ENCODE assay signal across 8 cellular contexts in genomic region chr19:11598103-11598483, GRCh38. TPM values are rescaled to one million over a fixed set of nuclear protein-coding genes. Genes with fewer than 3 reads are reported as not detected.
DNase-seq lines count a peak whose midpoint lies in the region; TF ChIP-seq lines count a peak whose summit lies in the region.

No MANE protein-coding gene starts in this region.

- DNase-seq in activated CD4-positive, alpha-beta memory T cell treated with anti-CD3 and anti-CD28 coated beads, Interleukin-2, amount 10 ng/mL, durations not matched to agents 7 days and 5 days = no peak
- DNase-seq in iPS DF 6.9 (ENCODE audit: low read depth, low spot score) (no peak), spleen (no peak), SKM-1 treated with dmso at 0.1 percent for 144 hours (lab: John Stamatoyannopoulos, UW; ENCODE audit: unreplicated experiment) (no peak), SK-N-DZ (ENCODE audit: low spot score) (no peak), islet precursor cell (no peak), RKO (ENCODE audit: low spot score) (no peak)

- CTCF ChIA-PET in HEK293 (lab: Yijun Ruan, JAX) = interaction anchor here (0.6 to 0.7 kb wide), 2 partner anchors 289 to 504 kb away, joined by 3 to 4 read pairs; no protein-coding TSS in a partner anchor
- CTCF ChIA-PET in activated CD4-positive, alpha-beta memory T cell treated with anti-CD3 and anti-CD28 coated beads, Interleukin-2, amount 10 ng/mL, durations not matched to agents 7 days and 5 days (lab: Charles Lee) = interaction anchor here (0.8 kb wide), 1 partner anchor 116 kb away, joined by 3 read pairs; no protein-coding TSS in a partner anchor

- POLR2A ChIA-PET in HEK293 (lab: Yijun Ruan, JAX) = interaction anchor here (0.8 to 1.2 kb wide), 2 partner anchors 13 to 42 kb away, joined by 3 to 4 read pairs; no protein-coding TSS in a partner anchor
- POLR2A ChIA-PET in activated CD4-positive, alpha-beta memory T cell treated with anti-CD3 and anti-CD28 coated beads, Interleukin-2, amount 10 ng/mL, durations not matched to agents 7 days and 5 days (lab: Charles Lee) = interaction anchor here (0.6 to 1.5 kb wide), 8 partner anchors 8 to 169 kb away, joined by 3 to 6 read pairs (median 4); partner anchors contain the start of genes ECSIT, ELOF1 and ZNF441

- H3K4me1 ChIP-seq in HEK293 (ENCODE audit: control insufficient read depth, insufficient read depth, low read length) (no peaks in the 10 kb centered on the region), iPS DF 6.9 (ENCODE audit: control insufficient read depth, insufficient read depth, low read length) (0 out of 2 replicates have a peak, but pooled peaks cover 1% of the 10 kb centered on the region), spleen (peaks cover 9 to 48% (median 18%) of the 10 kb centered on the region in 6 donors)

- H3K9me3 Mint-ChIP-seq in activated CD4-positive, alpha-beta memory T cell treated with anti-CD3 and anti-CD28 coated beads, Interleukin-2, amount 10 ng/mL, durations not matched to agents 7 days and 5 days = peaks cover 11% of the 10 kb centered on the region

- peaks cover 10 to 16% of the 10 kb centered on the region in 2 experiments; a peak in 2 of 3 replicates for H3K36me3 ChIP-seq in HEK293 (ENCODE audit: control insufficient read depth in 2 of 2, insufficient read depth in 1 of 2, low read length in 2 of 2)
- no peaks in the 10 kb centered on the region for H3K36me3 ChIP-seq in iPS DF 6.9 (ENCODE audit: control insufficient read depth, insufficient read depth, low read length)
- no peaks in the 10 kb centered on the region for H3K36me3 ChIP-seq in spleen

- H3K27ac ChIP-seq in HEK293 (ENCODE audit: extremely low read depth, low read depth, low read length) = 0 out of 2 replicates have a peak overlapping the region, but pooled peaks have one; percentile 85
- H3K27ac ChIP-seq in iPS DF 6.9 (ENCODE audit: low read length) = no peak overlapping the region
- peak overlapping the region in 7 of 8 donors; percentile 88 to 95 (median 91) for H3K27ac ChIP-seq in spleen

- peaks cover 25% of the 10 kb centered on the region for H3K36me3 Mint-ChIP-seq in activated CD4-positive, alpha-beta memory T cell treated with anti-CD3 and anti-CD28 coated beads, Interleukin-2, amount 10 ng/mL, durations not matched to agents 7 days and 5 days (ENCODE audit: low read depth)

- H3K4me1 Mint-ChIP-seq in activated CD4-positive, alpha-beta memory T cell treated with anti-CD3 and anti-CD28 coated beads, Interleukin-2, amount 10 ng/mL, durations not matched to agents 7 days and 5 days = peaks cover 18% of the 10 kb centered on the region

- TF ChIP-seq POLR2A in spleen (IDR thresholded peaks at IDR 0.05) = no peak

- H3K27me3 ChIP-seq in iPS DF 6.9 (ENCODE audit: control insufficient read depth, insufficient read depth, low read length) = no peaks in the 10 kb centered on the region
- no peaks in the 10 kb centered on the region for H3K27me3 ChIP-seq in spleen (replicated peaks in 1 of 7)

- H3K27ac Mint-ChIP-seq in activated CD4-positive, alpha-beta memory T cell treated with anti-CD3 and anti-CD28 coated beads, Interleukin-2, amount 10 ng/mL, durations not matched to agents 7 days and 5 days = peak overlapping the region; percentile 69

- WGBS in iPS DF 6.9 (ENCODE audit: insufficient coverage, insufficient read length) = no CpG with 5 or more reads among the region's 10 CpGs
- WGBS in spleen, 5 donors = 57 to 72% (median 66%) methylated on average over 10 of the region's 10 CpGs

- no peaks in the 10 kb centered on the region for H3K27me3 Mint-ChIP-seq in activated CD4-positive, alpha-beta memory T cell treated with anti-CD3 and anti-CD28 coated beads, Interleukin-2, amount 10 ng/mL, durations not matched to agents 7 days and 5 days

- H3K4me3 ChIP-seq in HEK293 (ENCODE audit: low read depth, low read length) = peak overlapping the region; percentile 98
- peak overlapping the region; percentile 73; the same call in 1 of the 2 replicates for H3K4me3 ChIP-seq in iPS DF 6.9 (ENCODE audit: low read length)
- H3K4me3 ChIP-seq in spleen = peak overlapping the region; percentile 65 to 92 (median 82)

- H3K9me3 ChIP-seq in HEK293 (ENCODE audit: control insufficient read depth, insufficient read depth, low read depth, low read length) (no peaks in the 10 kb centered on the region), iPS DF 6.9 (ENCODE audit: control insufficient read depth, insufficient read depth, low read length) (no peaks in the 10 kb centered on the region), spleen (no peaks in the 10 kb centered on the region)

- intact Hi-C loops in spleen (cut with DNase I; ENCODE audit: low total_unique reads) = no loop called here

- peak overlapping the region; percentile 83 for H3K4me3 Mint-ChIP-seq in activated CD4-positive, alpha-beta memory T cell treated with anti-CD3 and anti-CD28 coated beads, Interleukin-2, amount 10 ng/mL, durations not matched to agents 7 days and 5 days

- TF ChIP-seq CTCF in HEK293 (tag by site-specific recombination; IDR thresholded peaks at IDR 0.05) (no peak), spleen (IDR thresholded peaks at IDR 0.05 in 8 of 11, conservative IDR thresholded peaks at IDR 0.05 in 3 of 11) (no peak)

TF ChIP-seq in HEK293, 187 proteins besides CTCF, POLR2A, EP300 and RAD21 (continues in another document):
- TF ChIP-seq IKZF3 (tag by site-specific recombination; IDR thresholded peaks at IDR 0.05) (no peak), ZNF501 (tag by site-specific recombination; IDR thresholded peaks at IDR 0.05) (no peak), ZNF16 (tag by site-specific recombination; IDR thresholded peaks at IDR 0.05; ENCODE audit: low read depth) (no peak), ZNF302 (tag by site-specific recombination; IDR thresholded peaks at IDR 0.05; ENCODE audit: low read depth) (no peak), ZNF701 (tag by site-specific recombination; IDR thresholded peaks at IDR 0.05) (no peak), EGR2 (tag by site-specific recombination; IDR thresholded peaks at IDR 0.05; ENCODE audit: low read depth) (no peak), HOXA7 (CRISPR knock-in tag; IDR thresholded peaks at IDR 0.05; ENCODE audit: borderline replicate concordance) (no peak), ZNF76 (tag by site-specific recombination; IDR thresholded peaks at IDR 0.05; ENCODE audit: borderline replicate concordance, low read depth) (no peak), ZNF280C (tag by site-specific recombination; IDR thresholded peaks at IDR 0.05) (no peak), ZNF391 (tag by site-specific recombination; IDR thresholded peaks at IDR 0.05; ENCODE audit: borderline replicate concordance, low read depth) (no peak), ZNF521 (tag by site-specific recombination; IDR thresholded peaks at IDR 0.05) (no peak)

RNA-seq across cellular contexts. Expression of gene ZNF627, which starts 0.8 kb away (rescaled TPM):
- 1 to 10 TPM; 6.1 to 6.7 TPM for total RNA-seq in activated CD4-positive, alpha-beta memory T cell treated with anti-CD3 and anti-CD28 coated beads, Interleukin-2, amount 10 ng/mL, durations not matched to agents 7 days and 5 days
- 10 to 100 TPM; 11.6 to 14.5 (median 12.9) TPM for total RNA-seq in spleen
- 1 to 10 TPM; 4.5 to 8.6 (median 8.1) TPM for polyA plus RNA-seq in spleen
- 16.6 and 21.0 TPM in 2 replicates for polyA plus RNA-seq in SK-N-DZ (2014; cell fraction: cytosol; rRNA removed)
- polyA plus RNA-seq in SK-N-DZ (2014; cell fraction: nucleus; rRNA removed) = 10.4 and 17.8 TPM in 2 replicates

RNA-seq across cellular contexts. Expression of gene ACP5, which starts 20.6 kb away (rescaled TPM):
- total RNA-seq in activated CD4-positive, alpha-beta memory T cell treated with anti-CD3 and anti-CD28 coated beads, Interleukin-2, amount 10 ng/mL, durations not matched to agents 7 days and 5 days = 10 to 100 TPM; 21.3 to 21.4 TPM
- 10 to 100 TPM; 41.7 to 74.4 (median 64.5) TPM for total RNA-seq in spleen
- 100 to 1,000 TPM in 2 of 3 donors, 10 to 100 TPM in 1; 91.6 to 332 (median 200) TPM for polyA plus RNA-seq in spleen
- polyA plus RNA-seq in SK-N-DZ (2014; cell fraction: cytosol; rRNA removed) = 4.1 and 6.8 TPM in 2 replicates
- polyA plus RNA-seq in SK-N-DZ (2014; cell fraction: nucleus; rRNA removed) = 3.3 and 5.2 TPM in 2 replicates

RNA-seq across cellular contexts. Expression of gene ELOF1, which starts 39.1 kb away (rescaled TPM):
- 10 to 100 TPM; 49.7 to 50.2 TPM for total RNA-seq in activated CD4-positive, alpha-beta memory T cell treated with anti-CD3 and anti-CD28 coated beads, Interleukin-2, amount 10 ng/mL, durations not matched to agents 7 days and 5 days
- 10 to 100 TPM; 21.8 to 44.6 (median 36.3) TPM for total RNA-seq in spleen
- polyA plus RNA-seq in spleen = 10 to 100 TPM; 63.1 to 77.1 (median 67.8) TPM
- 50.5 and 52.7 TPM in 2 replicates for polyA plus RNA-seq in SK-N-DZ (2014; cell fraction: cytosol; rRNA removed)
- 21.0 and 27.4 TPM in 2 replicates for polyA plus RNA-seq in SK-N-DZ (2014; cell fraction: nucleus; rRNA removed)

RNA-seq across cellular contexts. Expression of gene CNN1, which starts 59.4 kb away (rescaled TPM):
- total RNA-seq in activated CD4-positive, alpha-beta memory T cell treated with anti-CD3 and anti-CD28 coated beads, Interleukin-2, amount 10 ng/mL, durations not matched to agents 7 days and 5 days = not detected
- 1 to 10 TPM; 1.5 to 9.7 (median 7.7) TPM for total RNA-seq in spleen
- 10 to 100 TPM in 2 of 3 donors, 1 to 10 TPM in 1; 5.3 to 13.0 (median 12.6) TPM for polyA plus RNA-seq in spleen
- 10.9 and 22.8 TPM in 2 replicates for polyA plus RNA-seq in SK-N-DZ (2014; cell fraction: cytosol; rRNA removed)
- 4.8 and 10.8 TPM in 2 replicates for polyA plus RNA-seq in SK-N-DZ (2014; cell fraction: nucleus; rRNA removed)
